ENCODE assay signal across 8 cellular contexts in genomic region chr4:930827-931193, GRCh38. TPM values are rescaled to one million over a fixed set of nuclear protein-coding genes. Genes with fewer than 3 reads are reported as not detected.
A peak's percentile ranks its signal among the peaks of the same experiment; 100 is the strongest.
DNase-seq lines count a peak whose midpoint lies in the region; ATAC-seq and TF ChIP-seq lines count a peak whose summit lies in the region.

No MANE protein-coding gene starts in this region.

- no peaks in the 10 kb centered on the region for H3K9me3 ChIP-seq in ascending aorta

- peaks cover 11 to 28% of the 10 kb centered on the region in 2 donors for H3K4me1 ChIP-seq in ascending aorta

- peak overlapping the region; percentile 97 for H3K27ac Mint-ChIP-seq in type B pancreatic cell

- DNase-seq in activated effector memory CD4-positive, alpha-beta T cell treated with anti-CD3 and anti-CD28 coated beads, Interleukin-2, amount 50 U/mL, for 16 hours = peak; percentile 63
- DNase-seq in activated effector memory CD4-positive, alpha-beta T cell treated with Interleukin-2 at 50 U/mL for 16 hours = no peak
- DNase-seq in ascending aorta (ENCODE audit: low spot score in 2 of 2) (no peak), lower leg skin (ENCODE audit: low spot score in 2 of 2) (peak in 1 of 2 donors; percentile 58), type B pancreatic cell (ENCODE audit: extremely low spot score, unreplicated experiment) (no peak), HCEC 1CT (no peak), OCI-M2 (lab: John Stamatoyannopoulos, UW; ENCODE audit: unreplicated experiment) (no peak)

- no peak for TF ChIP-seq CTCF in ascending aorta (IDR thresholded peaks at IDR 0.05)
- TF ChIP-seq CTCF in lower leg skin (IDR thresholded peaks at IDR 0.05) = no peak
- TF ChIP-seq CTCF in type B pancreatic cell (conservative IDR thresholded peaks at IDR 0.05) = no peak

- H3K27me3 ChIP-seq in ascending aorta = no peaks in the 10 kb centered on the region

- no peak for TF ChIP-seq POLR2A in lower leg skin (IDR thresholded peaks at IDR 0.05)

- peaks cover 3% of the 10 kb centered on the region for H3K36me3 Mint-ChIP-seq in type B pancreatic cell

- no peaks in the 10 kb centered on the region for H3K36me3 ChIP-seq in ascending aorta

- peaks cover 31% of the 10 kb centered on the region for H3K4me1 Mint-ChIP-seq in type B pancreatic cell (ENCODE audit: unreplicated experiment)

- no peaks in the 10 kb centered on the region for H3K9me3 Mint-ChIP-seq in type B pancreatic cell

- intact Hi-C loops in ascending aorta (cut with DNase I) = loop anchor here (5.0 to 10.0 kb wide), 3 partner anchors 224 to 416 kb away; partner anchors contain the start of gene UVSSA
- intact Hi-C loops in lower leg skin (cut with DNase I; ENCODE audit: low total_unique reads) = no loop called here

- H3K27me3 Mint-ChIP-seq in type B pancreatic cell = no peaks in the 10 kb centered on the region

- H3K4me3 Mint-ChIP-seq in type B pancreatic cell = peak overlapping the region; percentile 97

- no peak overlapping the region for H3K27ac ChIP-seq in ascending aorta

- H3K4me3 ChIP-seq in ascending aorta (peak overlapping the region; percentile 76 to 82), lower leg skin (ENCODE audit: low read depth, poor library complexity, severe bottlenecking) (peak overlapping the region; percentile 99)

- 38% methylated on average over 7 of the region's 7 CpGs for WGBS in lower leg skin, 2 donors

- no peak for ATAC-seq in GM21447 (IDR thresholded peaks at IDR 0.05; ENCODE audit: unreplicated experiment)

RNA-seq across cellular contexts. Expression of gene GAK, which starts 1.3 kb away (rescaled TPM):
- total RNA-seq in ascending aorta (87.3 TPM), lower leg skin (100 to 1,000 TPM in 3 of 4 donors, 10 to 100 TPM in 1; 94.7 to 154 (median 108) TPM), type B pancreatic cell (ENCODE audit: low replicate concordance) (97.1 and 115 TPM in 2 replicates)

RNA-seq across cellular contexts. Expression of gene TMEM175, which starts 1.4 kb away (rescaled TPM):
- total RNA-seq in ascending aorta (41.2 TPM), lower leg skin (10 to 100 TPM; 17.4 to 39.1 (median 30.1) TPM), type B pancreatic cell (ENCODE audit: low replicate concordance) (21.4 and 33.6 TPM in 2 replicates)

RNA-seq across cellular contexts. Expression of gene DGKQ, which starts 42.6 kb away (rescaled TPM):
- total RNA-seq in ascending aorta (20.1 TPM), lower leg skin (10 to 100 TPM; 18.4 to 30.7 (median 22.4) TPM), type B pancreatic cell (ENCODE audit: low replicate concordance) (17.0 and 21.2 TPM in 2 replicates)

RNA-seq across cellular contexts. Expression of gene IDUA, which starts 56.0 kb away (rescaled TPM):
- total RNA-seq in ascending aorta (118 TPM), lower leg skin (10 to 100 TPM in 2 of 4 donors, 1 to 10 TPM in 2; 6.0 to 13.4 (median 11.1) TPM), type B pancreatic cell (ENCODE audit: low replicate concordance) (20.7 and 37.2 TPM in 2 replicates)
